In genomic region chr12:53974084-53975018, GRCh38 we compare ENCODE assay signal across 9 cellular contexts. TPM values are rescaled to one million over a fixed set of nuclear protein-coding genes. Genes with fewer than 3 reads are reported as not detected.
A peak's percentile ranks its signal among the peaks of the same experiment; 100 is the strongest.
DNase-seq lines count a peak whose midpoint lies in the region; ATAC-seq, FAIRE-seq and TF ChIP-seq lines count a peak whose summit lies in the region.
"Had no signal": no experiment of that assay in that cellular context is flagged by ENCODE, and none has a peak within 500 bp of the region (broad histone marks: within the 10 kb centered on the region; RNA-seq: fewer than 3 reads in every experiment).

HOTAIR (minus strand) TSS chr12:53974954.

- H3K36me3 ChIP-seq in Karpas-422 (ENCODE audit: insufficient read depth, low read length) = no peaks in the 10 kb centered on the region
- no peaks in the 10 kb centered on the region for H3K36me3 ChIP-seq in K562 (ENCODE audit: control insufficient read depth, insufficient read depth, low read length)
- no peaks in the 10 kb centered on the region for H3K36me3 ChIP-seq in gastroesophageal sphincter

- H3K27me3 Mint-ChIP-seq in osteocyte (ENCODE audit: unreplicated experiment) = peaks cover 90% of the 10 kb centered on the region

- in situ Hi-C loops in K562 (cut with MboI) = no loop called here

- H3K4me2 ChIP-seq in Karpas-422 (ENCODE audit: low read depth, low read length, poor library complexity, severe bottlenecking) (peak within 1 kb of the TSS; percentile 76), K562 (ENCODE audit: insufficient read depth, low read length) (no peak within 1 kb of the TSS)

- no peak for TF ChIP-seq POLR2A in K562 (conservative IDR thresholded peaks at IDR 0.05)
- no peak for TF ChIP-seq POLR2A in GM18505 (IDR thresholded peaks at IDR 0.05; ENCODE audit: borderline replicate concordance, extremely low read depth, insufficient read depth, insufficient read length)
- no peak for TF ChIP-seq POLR2A in gastroesophageal sphincter (IDR thresholded peaks at IDR 0.05)

- ATAC-seq in K562 = 0 out of 3 replicates have a peak, but pooled peaks have one; percentile 20
- no peak for ATAC-seq in GM18505 (IDR thresholded peaks at IDR 0.05; ENCODE audit: unreplicated experiment)
- no peak for ATAC-seq in gastroesophageal sphincter

- no peaks in the 10 kb centered on the region for H3K9me3 Mint-ChIP-seq in osteocyte (ENCODE audit: unreplicated experiment)

- H4K20me1 ChIP-seq in Karpas-422 (ENCODE audit: insufficient read depth, low read depth, low read length) = no peaks in the 10 kb centered on the region
- H4K20me1 ChIP-seq in K562 (replicated peaks; ENCODE audit: control insufficient read depth, insufficient read depth, low read length) = peaks cover 5% of the 10 kb centered on the region; the same call in 1 of the 2 replicates

- no peaks in the 10 kb centered on the region for H3K27me3 ChIP-seq in Karpas-422 (ENCODE audit: low read length)
- H3K27me3 ChIP-seq in K562 (ENCODE audit: control insufficient read depth in 2 of 2, insufficient read depth in 2 of 2, low read length in 2 of 2) = peaks cover 47 to 66% of the 10 kb centered on the region in 2 experiments
- peaks cover 100% of the 10 kb centered on the region for H3K27me3 ChIP-seq in gastroesophageal sphincter

- CTCF ChIA-PET in K562 (lab: Yijun Ruan, JAX; ENCODE audit: low intra/inter-chr PET ratio) = no interaction called here

- no peaks in the 10 kb centered on the region for H3K9me1 ChIP-seq in K562 (ENCODE audit: control insufficient read depth, insufficient read depth, low read length)

- intact Hi-C loops in K562 (cut with micrococcal nuclease) = no loop called here

- H3K4me3 ChIP-seq in Karpas-422 (ENCODE audit: low read length) (peak within 1 kb of the TSS; percentile 69), K562 (no peak within 1 kb of the TSS), gastroesophageal sphincter (peak within 1 kb of the TSS in 1 of 2 donors; percentile 37)

- H3K9me3 ChIP-seq in Karpas-422 (ENCODE audit: low read length) (no peaks in the 10 kb centered on the region), K562 (replicated peaks; ENCODE audit: control insufficient read depth, insufficient read depth, low read depth, low read length) (no peaks in the 10 kb centered on the region), gastroesophageal sphincter (no peaks in the 10 kb centered on the region)

- peak within 1 kb of the TSS; percentile 52 for H3K4me3 Mint-ChIP-seq in osteocyte (ENCODE audit: unreplicated experiment)

- WGBS in K562 (ENCODE audit: insufficient coverage, low coverage, missing lambda C conversion rate) = 38% methylated on average over 30 of the region's 59 CpGs
- WGBS in gastroesophageal sphincter (ENCODE audit: low coverage in 1 of 2), 2 donors = 4% methylated on average over 11 to 17 of the region's 59 CpGs

- H3K79me2 ChIP-seq in Karpas-422 (ENCODE audit: low read length) (no peaks in the 10 kb centered on the region), K562 (ENCODE audit: control insufficient read depth, insufficient read depth, low read length) (no peaks in the 10 kb centered on the region)

- H3K9ac ChIP-seq in Karpas-422 (ENCODE audit: low read length) = peak within 1 kb of the TSS; percentile 77
- H3K9ac ChIP-seq in K562 (ENCODE audit: insufficient read depth in 1 of 2, low read depth in 2 of 2, low read length in 2 of 2) = peak within 1 kb of the TSS in 1 of 2 experiments; percentile 54; a peak in 2 of 4 replicates

- H3K36me3 Mint-ChIP-seq in osteocyte (ENCODE audit: unreplicated experiment) = no peaks in the 10 kb centered on the region

- H3K4me1 Mint-ChIP-seq in osteocyte (ENCODE audit: unreplicated experiment) = peaks cover 15% of the 10 kb centered on the region

- no peak within 1 kb of the TSS for H3K27ac Mint-ChIP-seq in osteocyte (ENCODE audit: unreplicated experiment)

- peaks cover 29% of the 10 kb centered on the region for H3K4me1 ChIP-seq in Karpas-422 (ENCODE audit: low read length)
- peaks cover 2 to 25% of the 10 kb centered on the region in 2 experiments; a peak in 2 of 5 replicates for H3K4me1 ChIP-seq in K562 (replicated peaks in 1 of 2; ENCODE audit: control insufficient read depth in 2 of 2, insufficient read depth in 2 of 2, low read length in 2 of 2)
- peaks cover 0 to 32% (median 14%) of the 10 kb centered on the region in 3 donors for H3K4me1 ChIP-seq in gastroesophageal sphincter

- POLR2A ChIA-PET in K562 (lab: Yijun Ruan, JAX) = interaction anchor here (0.6 kb wide), 1 partner anchor 1630 kb away, joined by 3 read pairs; no protein-coding TSS in a partner anchor

- no TSS peak for BruUV-seq in K562 (replicated peaks; lab: Mats Ljungman, UMichigan)

- peak; percentile 38 for DNase-seq in DMS53 (lab: John Stamatoyannopoulos, UW)
- no peak for DNase-seq in DMS53 treated with DMSO at 0.1 percent for 48 hours (lab: John Stamatoyannopoulos, UW; ENCODE audit: unreplicated experiment)
- DNase-seq in Karpas-422 = peak; percentile 80
- DNase-seq in K562 (ENCODE audit: extremely low read depth in 1 of 4, low spot score in 3 of 4) = no peak
- DNase-seq in osteocyte (ENCODE audit: extremely low spot score, unreplicated experiment) = no peak
- DNase-seq in GOT3 (lab: John Stamatoyannopoulos, UW) = no peak

- TF ChIP-seq EP300 in K562 (IDR thresholded peaks at IDR 0.05; ENCODE audit: low read length) (no peak), gastroesophageal sphincter (IDR thresholded peaks at IDR 0.05) (no peak)

- H3K27ac ChIP-seq in Karpas-422 (ENCODE audit: low read length) (no peak within 1 kb of the TSS), K562 (ENCODE audit: extremely low read depth, low read depth, low read length) (no peak within 1 kb of the TSS), gastroesophageal sphincter (no peak within 1 kb of the TSS)

- H2AFZ ChIP-seq in Karpas-422 (ENCODE audit: low read length) (peak within 1 kb of the TSS; percentile 81), K562 (ENCODE audit: low read depth, low read length) (no peak within 1 kb of the TSS)

- no peaks in the 10 kb centered on the region for H3K9me2 ChIP-seq in Karpas-422 (replicated peaks; ENCODE audit: insufficient read depth, low read length)

- TF ChIP-seq RAD21 in K562 (CRISPR knock-in tag; conservative IDR thresholded peaks at IDR 0.05 in 1 of 2, IDR thresholded peaks at IDR 0.05 in 1 of 2) = no peak

- FAIRE-seq in K562 (lab: Jason Lieb, UNC) = no peak

- TF ChIP-seq CTCF in K562 (IDR thresholded peaks at IDR 0.05 in 2 of 3, conservative IDR thresholded peaks at IDR 0.05 in 1 of 3; ENCODE audit: insufficient read depth in 2 of 3, low read depth in 1 of 3, low read length in 3 of 3) (no peak), osteocyte (IDR thresholded peaks at IDR 0.05) (no peak), gastroesophageal sphincter (IDR thresholded peaks at IDR 0.05) (no peak)

TF ChIP-seq in K562, 482 proteins besides CTCF, POLR2A, EP300 and RAD21:
- no peak for TF ChIP-seq FOXP1 (CRISPR knock-in tag; IDR thresholded peaks at IDR 0.05)
- no peak for TF ChIP-seq ZNF431 (CRISPR knock-in tag; IDR thresholded peaks at IDR 0.05)
- peak; percentile 84 for TF ChIP-seq ZBTB33 (CRISPR knock-in tag; IDR thresholded peaks at IDR 0.05)
- 0 out of 2 replicates have a peak, but pooled peaks have one; percentile 12 for TF ChIP-seq VEZF1 (CRISPR knock-in tag; IDR thresholded peaks at IDR 0.05)
- no peak for TF ChIP-seq MAFF (IDR thresholded peaks at IDR 0.05; ENCODE audit: low read length)

RNA-seq across cellular contexts. Expression of gene HOTAIR, which starts in this region (rescaled TPM):
- total RNA-seq in Karpas-422 (2014; rRNA removed; shearing (Covaris generic); ENCODE audit: low replicate concordance) = 0.07 TPM in 1 of 2 replicates, not detected in the other
- total RNA-seq in K562 (2011; cell fraction: chromatin; rRNA removed; ENCODE audit: low replicate concordance) = not detected in 2 replicates
- total RNA-seq in K562 (2011; cell fraction: nucleolus; rRNA removed) = not detected in 2 replicates
- not detected in 2 replicates for total RNA-seq in K562 (2011; cell fraction: nucleoplasm; rRNA removed)
- total RNA-seq in K562 (2014; rRNA removed) = not detected in 2 replicates
- not detected in 2 replicates for total RNA-seq in K562 (2014; rRNA removed; fragmentation: Illumina TruSeq; extraction: Trizol)
- total RNA-seq in K562 (2015; rRNA removed; fragmentation: Illumina TruSeq; extraction: Trizol) = not detected in 2 replicates
- not detected in 2 replicates for total RNA-seq in K562 (2021)
- polyA plus RNA-seq in K562 (2011; rRNA removed) = 0.03 and 0.04 TPM in 2 replicates
- 0.03 TPM in 1 of 2 replicates, not detected in the other for polyA plus RNA-seq in K562 (2011; cell fraction: cytosol; rRNA removed)
- polyA plus RNA-seq in K562 (2011; cell fraction: nucleus; rRNA removed) = 0.13 TPM in 2 replicates
- polyA plus RNA-seq in K562 (2012) = not detected in 2 replicates
- polyA plus RNA-seq in K562 (2014; fragmentation: Illumina TruSeq; extraction: Trizol) = not detected in 2 replicates
- not detected for polyA plus RNA-seq in K562 (2014; fragmentation: Nextera tagmentation; extraction: Ambion mirVana)
- 0.15 TPM in 1 of 2 replicates, not detected in the other for polyA plus RNA-seq in K562 (2014; rRNA removed)
- polyA minus RNA-seq in K562 (2011; rRNA and poly(A)+ RNA removed) = not detected in 2 replicates
- not detected in 2 replicates for polyA minus RNA-seq in K562 (2011; cell fraction: cytosol; rRNA and poly(A)+ RNA removed)
- polyA minus RNA-seq in K562 (2011; cell fraction: nucleus; rRNA and poly(A)+ RNA removed) = not detected in 2 replicates
- total RNA-seq in osteocyte = not detected in 2 replicates
- total RNA-seq in gastroesophageal sphincter = under 1 TPM in 1 of 4 donors, not detected in 3; 0.31 TPM
- polyA plus RNA-seq: AG04450 had no signal

Comparison
In these comparisons a context has a peak if more than half of its experiments do, and no peak if none do; other contexts are left out.
1. Peak in DNase-seq, H3K4me3 ChIP-seq, H3K9ac ChIP-seq and H3K4me2 ChIP-seq in Karpas-422; RNA of the gene not detected or under 1 TPM.
2. Peak in ATAC-seq in K562; RNA of the gene not detected or under 1 TPM.